In the genomic region with DNA sequence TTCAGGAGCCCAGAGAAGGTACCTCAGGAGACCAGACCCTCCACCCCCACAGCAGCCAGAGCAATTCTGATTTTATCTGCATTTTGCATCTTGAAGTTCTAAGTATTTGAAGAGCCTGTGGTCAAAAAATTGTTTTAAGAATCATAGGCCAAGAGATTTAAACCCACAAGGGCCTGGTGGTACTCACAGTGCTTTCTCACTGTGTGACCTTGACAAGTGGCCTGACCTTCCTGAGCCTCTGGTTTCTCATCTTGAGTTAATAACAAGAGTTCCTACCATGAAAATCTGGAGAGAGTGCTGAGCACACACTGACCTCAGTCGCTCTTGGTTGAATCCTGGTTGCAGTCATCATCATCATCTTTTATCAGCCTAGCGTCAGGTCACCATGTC, we compare ENCODE assay signal across 8 cellular contexts. TPM values are rescaled to one million over a fixed set of nuclear protein-coding genes. Genes with fewer than 3 reads are reported as not detected.
DNase-seq lines count a peak whose midpoint lies in the region; ATAC-seq and TF ChIP-seq lines count a peak whose summit lies in the region.

No MANE protein-coding gene starts in this region.

- no peak for ATAC-seq in naive thymus-derived CD8-positive, alpha-beta T cell
- ATAC-seq in HG03135 (IDR thresholded peaks at IDR 0.05; ENCODE audit: unreplicated experiment): no peak
- no peak for ATAC-seq in HG03025 (IDR thresholded peaks at IDR 0.05; ENCODE audit: low FRiP score, unreplicated experiment)

- peaks cover 94% of the 10 kb centered on the region for H3K36me3 Mint-ChIP-seq in Caco-2 (ENCODE audit: insufficient read depth, unreplicated experiment)
- H3K36me3 Mint-ChIP-seq in naive thymus-derived CD8-positive, alpha-beta T cell: peaks cover 0 to 48% (median 8%) of the 10 kb centered on the region in 3 donors

- H3K27me3 ChIP-seq in Caco-2 (replicated peaks; ENCODE audit: control insufficient read depth, insufficient read depth, low read length) (no peaks in the 10 kb centered on the region), HUES6 (ENCODE audit: control insufficient read depth, insufficient read depth, low read length) (no peaks in the 10 kb centered on the region), adrenal gland (no peaks in the 10 kb centered on the region)

- DNase-seq in Caco-2 (no peak), adrenal gland (peak in 1 of 7 donors; percentile 25), DMS79 treated with DMSO at 0.1 percent for 48 hours (lab: John Stamatoyannopoulos, UW) (no peak)
- no peak for DNase-seq in naive thymus-derived CD8-positive, alpha-beta T cell
- no peak for DNase-seq in stimulated activated CD4-positive, alpha-beta T cell treated with anti-CD3 and anti-CD28 coated beads, Interleukin-2, amount 100 ng/mL, for 24 hours

- H3K36me3 ChIP-seq in Caco-2 (ENCODE audit: control insufficient read depth, insufficient read depth, low read length): peaks cover 21% of the 10 kb centered on the region
- H3K36me3 ChIP-seq in HUES6 (ENCODE audit: control insufficient read depth, insufficient read depth, low read length): peaks cover 78% of the 10 kb centered on the region
- peaks cover 0 to 53% of the 10 kb centered on the region in 2 donors for H3K36me3 ChIP-seq in adrenal gland (replicated peaks in 1 of 2)

- H3K9ac ChIP-seq in HUES6 (ENCODE audit: low read length): peak overlapping the region; percentile 49

- no peaks in the 10 kb centered on the region for H3K27me3 Mint-ChIP-seq in Caco-2 (ENCODE audit: insufficient read depth, unreplicated experiment)
- no peaks in the 10 kb centered on the region for H3K27me3 Mint-ChIP-seq in naive thymus-derived CD8-positive, alpha-beta T cell

- no peak overlapping the region for H3K4me3 ChIP-seq in Caco-2 (ENCODE audit: low read depth, low read length)
- no peak overlapping the region for H3K4me3 ChIP-seq in HUES6 (ENCODE audit: low read depth, low read length)
- no peak overlapping the region for H3K4me3 ChIP-seq in adrenal gland

- TF ChIP-seq POLR2A in adrenal gland (IDR thresholded peaks at IDR 0.05): no peak

- H3K27ac Mint-ChIP-seq in Caco-2 (ENCODE audit: unreplicated experiment): peak overlapping the region; percentile 68
- peak overlapping the region in 6 of 10 donors; percentile 14 to 82 (median 66) for H3K27ac Mint-ChIP-seq in naive thymus-derived CD8-positive, alpha-beta T cell

- WGBS in adrenal gland, 4 donors: 66 to 96% (median 82%) methylated on average over 2 of the region's 2 CpGs

- TF ChIP-seq CTCF in Caco-2 (IDR thresholded peaks at IDR 0.05; ENCODE audit: insufficient read depth in 1 of 2, low read depth in 1 of 2, low read length in 1 of 2, severe bottlenecking in 1 of 2, unreplicated experiment in 1 of 2) (no peak), adrenal gland (IDR thresholded peaks at IDR 0.05) (no peak)

- intact Hi-C loops in Caco-2 (cut with micrococcal nuclease; ENCODE audit: unreplicated experiment): no loop called here
- intact Hi-C loops in adrenal gland (cut with DNase I): no loop called here

- no peak overlapping the region for H3K4me3 Mint-ChIP-seq in Caco-2 (ENCODE audit: unreplicated experiment)
- H3K4me3 Mint-ChIP-seq in naive thymus-derived CD8-positive, alpha-beta T cell: no peak overlapping the region

- peaks cover 4% of the 10 kb centered on the region for H3K4me1 Mint-ChIP-seq in Caco-2 (ENCODE audit: low read depth, unreplicated experiment)
- peaks cover 2 to 19% (median 11%) of the 10 kb centered on the region in 4 donors for H3K4me1 Mint-ChIP-seq in naive thymus-derived CD8-positive, alpha-beta T cell

- H3K27ac ChIP-seq in HUES6 (ENCODE audit: low read depth, low read length) (no peak overlapping the region; the same call in 1 of the 2 replicates), adrenal gland (peak overlapping the region in 3 of 5 donors; percentile 56 to 92 (median 85))

- no TSS peak for BruUV-seq in Caco-2 (replicated peaks; lab: Mats Ljungman, UMichigan)

- no peaks in the 10 kb centered on the region for H3K9me3 ChIP-seq in Caco-2
- no peaks in the 10 kb centered on the region for H3K9me3 ChIP-seq in HUES6 (ENCODE audit: control insufficient read depth, insufficient read depth, low read depth, low read length)
- H3K9me3 ChIP-seq in adrenal gland (replicated peaks in 1 of 3): no peaks in the 10 kb centered on the region

- H3K4me1 ChIP-seq in Caco-2 (peaks cover 14% of the 10 kb centered on the region), HUES6 (ENCODE audit: control insufficient read depth, insufficient read depth, low read length) (peaks cover 11% of the 10 kb centered on the region), adrenal gland (replicated peaks in 1 of 2) (peaks cover 7 to 23% of the 10 kb centered on the region in 2 donors)

- CTCF ChIA-PET in Caco-2 (lab: Charles Lee): interaction anchor here (0.6 to 28.6 kb wide), 17 partner anchors 9 to 458 kb away, joined by 3 to 1708 read pairs (median 4); a partner anchor contains a TSS

- H3K9me3 Mint-ChIP-seq in Caco-2 (ENCODE audit: unreplicated experiment): no peaks in the 10 kb centered on the region
- no peaks in the 10 kb centered on the region for H3K9me3 Mint-ChIP-seq in naive thymus-derived CD8-positive, alpha-beta T cell

- POLR2A ChIA-PET in Caco-2 (lab: Charles Lee): interaction anchor here (0.6 to 2.1 kb wide), 4 partner anchors 13 to 51 kb away, joined by 3 to 21 read pairs (median 10); no protein-coding TSS in a partner anchor
- POLR2A ChIA-PET in naive thymus-derived CD8-positive, alpha-beta T cell (lab: Charles Lee): interaction anchor here (0.6 to 2.5 kb wide), 2 partner anchors 53 to 143 kb away, joined by 3 to 13 read pairs; no protein-coding TSS in a partner anchor

RNA-seq across cellular contexts. Expression of a gene that starts 45.4 kb away (rescaled TPM):
- total RNA-seq in Caco-2 (2022) (157 and 163 TPM in 2 replicates), adrenal gland (100 to 1,000 TPM in 7 of 8 donors, 10 to 100 TPM in 1; 60.7 to 468 (median 113) TPM)
- 100 to 1,000 TPM in 2 of 3 donors, 10 to 100 TPM in 1; 19.8 to 357 (median 192) TPM for polyA plus RNA-seq in adrenal gland
- 1 to 10 TPM in 1 of 2 experiments, under 1 TPM in 1; 0.88 to 1.3 TPM for total RNA-seq in naive thymus-derived CD8-positive, alpha-beta T cell
- under 1 TPM; 0.29 to 0.87 (median 0.51) TPM for polyA plus RNA-seq in naive thymus-derived CD8-positive, alpha-beta T cell

RNA-seq across cellular contexts. Expression of a gene that starts 45.5 kb away (rescaled TPM):
- 435 and 443 TPM in 2 replicates for total RNA-seq in Caco-2 (2022)
- total RNA-seq in adrenal gland: 100 to 1,000 TPM in 6 of 8 donors, 10 to 100 TPM in 2; 80.5 to 356 (median 153) TPM
- polyA plus RNA-seq in adrenal gland: 100 to 1,000 TPM; 177 to 241 (median 236) TPM
- total RNA-seq in naive thymus-derived CD8-positive, alpha-beta T cell: 100 to 1,000 TPM; 105 to 109 TPM
- 100 to 1,000 TPM in 2 of 3 donors, 10 to 100 TPM in 1; 96.5 to 115 (median 113) TPM for polyA plus RNA-seq in naive thymus-derived CD8-positive, alpha-beta T cell

Comparison
In these comparisons a context has a peak if more than half of its experiments do, and no peak if none do; other contexts are left out.
1. RNA of a gene that starts 45.4 kb away (total RNA-seq): 157 to 163 TPM in Caco-2 and 60.7 to 468 TPM in adrenal gland; 0.88 to 1.3 TPM in naive thymus-derived CD8-positive, alpha-beta T cell; every median in the first group is over 10 times any median in the second.